In the genomic region with DNA sequence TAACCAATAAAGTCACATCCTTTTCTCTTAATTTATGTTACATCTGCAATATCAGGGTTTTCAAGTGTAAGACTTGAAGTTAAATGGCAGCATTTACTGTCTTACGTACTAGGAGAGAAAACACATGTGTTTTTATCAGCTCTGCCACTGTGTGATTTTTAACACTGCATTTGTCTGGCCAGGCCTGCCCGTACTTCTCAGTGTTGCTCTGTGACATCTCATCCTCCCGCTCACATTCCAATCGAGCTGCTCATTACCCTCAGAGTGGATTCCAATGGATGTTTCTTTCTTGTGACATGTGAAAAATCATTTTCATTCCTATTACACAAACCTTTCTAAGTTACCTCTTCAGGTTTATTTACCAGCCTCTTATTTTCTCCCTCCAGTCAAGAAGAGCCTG, we compare ENCODE assay signal across 10 cellular contexts.
DNase-seq lines count a peak whose midpoint lies in the region; ATAC-seq and TF ChIP-seq lines count a peak whose summit lies in the region.
"Had no signal": no experiment of that assay in that cellular context is flagged by ENCODE, and none has a peak within 500 bp of the region (broad histone marks: within the 10 kb centered on the region; RNA-seq: fewer than 3 reads in every experiment).

No MANE protein-coding gene starts in this region.

- ATAC-seq in right cardiac atrium (peak; percentile 93), sciatic nerve (peak; percentile 68), GM21447 (IDR thresholded peaks at IDR 0.05; ENCODE audit: unreplicated experiment) (no peak), GM18498 (IDR thresholded peaks at IDR 0.05; ENCODE audit: unreplicated experiment) (no peak), HG03571 (IDR thresholded peaks at IDR 0.05; ENCODE audit: unreplicated experiment) (no peak)

- no peaks in the 10 kb centered on the region for H3K27me3 ChIP-seq in right cardiac atrium (ENCODE audit: control insufficient read depth, insufficient read depth)

- no peaks in the 10 kb centered on the region for H3K4me1 ChIP-seq in right cardiac atrium (ENCODE audit: control insufficient read depth, insufficient read depth, low read length)

- no peak overlapping the region for H3K27ac ChIP-seq in right cardiac atrium (ENCODE audit: low read length)

- H3K4me3 ChIP-seq in HFF-Myc (replicated peaks; ENCODE audit: low read depth, low read length) (no peak overlapping the region), right cardiac atrium (ENCODE audit: low read length) (no peak overlapping the region)

- WGBS in right cardiac atrium = 35% methylated on average over 4 of the region's 4 CpGs

- DNase-seq in HFF-Myc (ENCODE audit: extremely low read depth, low read depth) (peak; percentile 66), amniotic epithelial cell (ENCODE audit: low read depth) (peak; percentile 98), right cardiac atrium (peak in 2 of 3 donors; percentile 54 to 69), sciatic nerve (ENCODE audit: low spot score) (no peak), NCI-H2081 treated with DMSO at 0.1 percent for 48 hours (lab: John Stamatoyannopoulos, UW) (no peak)
- DNase-seq: activated CD4-positive, alpha-beta T cell treated with anti-CD3 and anti-CD28 coated beads for 1 hour; nucleus accumbens had no signal

- intact Hi-C loops in right cardiac atrium (cut with DNase I) = no loop called here
- intact Hi-C loops in sciatic nerve (cut with DNase I) = no loop called here

- H3K9me3 ChIP-seq in right cardiac atrium (ENCODE audit: control insufficient read depth, low read length) = no peaks in the 10 kb centered on the region

- no peak for TF ChIP-seq CTCF in HFF-Myc (IDR thresholded peaks at IDR 0.05; ENCODE audit: low read depth, low read length, missing control alignments)

Comparison
In these comparisons a context has a peak if more than half of its experiments do, and no peak if none do; other contexts are left out.
1. DNase-seq: peak in HFF-Myc (single experiment), amniotic epithelial cell (single experiment) and right cardiac atrium (2 of 3); none in sciatic nerve (single experiment) and NCI-H2081 treated with DMSO at 0.1 percent for 48 hours (single experiment).
2. ATAC-seq: peak in right cardiac atrium (2 of 2) and sciatic nerve (single experiment); none in GM21447 (single experiment), GM18498 (single experiment) and HG03571 (single experiment).